In genomic region chr2:48607307-48608014, GRCh38 we compare ENCODE assay signal across 1 cellular context.
TF ChIP-seq lines count a peak whose summit lies in the region.

No MANE protein-coding gene starts in this region.

TF ChIP-seq in K562, 482 proteins besides CTCF, POLR2A, EP300 and RAD21 (continued from another document):
- TF ChIP-seq CBFA2T2 (conservative IDR thresholded peaks at IDR 0.05), result peak; percentile 79
- no peak for TF ChIP-seq E2F8 (IDR thresholded peaks at IDR 0.05; ENCODE audit: low read depth, partially characterized antibody)
- no peak for TF ChIP-seq SRSF9 (IDR thresholded peaks at IDR 0.05; ENCODE audit: borderline replicate concordance, low read depth, low read length)
